ENCODE assay signal across 1 cellular context in the genomic region with DNA sequence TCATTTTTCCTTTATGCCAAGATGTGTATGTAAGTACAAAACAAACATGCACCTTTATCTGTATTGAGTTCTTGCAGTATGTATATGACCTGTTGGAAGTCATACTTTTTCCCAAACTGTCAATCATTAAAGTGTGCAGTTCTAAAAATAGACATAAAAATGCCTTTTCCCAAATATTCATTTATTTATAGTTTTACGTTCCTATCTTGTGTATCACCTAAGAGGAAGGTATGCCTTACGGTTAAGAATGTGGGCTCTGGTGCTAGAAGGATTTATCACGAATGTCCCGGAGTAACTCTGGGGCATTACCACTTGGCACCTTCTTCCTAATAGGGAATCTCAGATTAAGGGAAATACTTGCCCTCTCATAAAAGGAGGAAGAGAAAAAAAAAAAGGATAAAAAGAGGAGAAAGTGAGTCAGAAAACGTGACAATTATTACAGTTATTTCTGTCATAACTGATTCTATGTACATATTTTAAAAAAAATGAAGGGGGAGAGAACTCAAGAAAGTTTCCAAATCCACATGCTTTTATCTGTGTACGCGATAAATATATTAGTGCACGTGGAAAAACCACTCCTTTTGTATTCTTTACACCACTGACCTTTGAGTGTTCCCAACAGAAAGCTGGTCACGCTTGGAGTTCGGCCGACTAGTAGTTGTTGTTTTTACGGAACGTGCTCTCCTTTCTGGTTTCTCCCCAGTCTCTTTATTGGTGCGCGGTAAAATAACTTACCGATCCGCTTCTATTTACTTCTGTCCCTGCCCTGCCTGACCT.
TF ChIP-seq lines count a peak whose summit lies in the region.

No MANE protein-coding gene starts in this region.

TF ChIP-seq in SK-N-SH treated with all-trans-retinoic acid at 6 μM for 48 hours, 23 proteins besides CTCF, POLR2A, EP300 and RAD21 (continued from another document):
- TF ChIP-seq TSHZ2 (CRISPR knock-in tag; IDR thresholded peaks at IDR 0.05) (no peak), ZNF565 (CRISPR knock-in tag; conservative IDR thresholded peaks at IDR 0.05; ENCODE audit: low read depth) (no peak), BACH2 (CRISPR knock-in tag; IDR thresholded peaks at IDR 0.05; ENCODE audit: borderline replicate concordance) (no peak)
- TF ChIP-seq, protein P1, sequence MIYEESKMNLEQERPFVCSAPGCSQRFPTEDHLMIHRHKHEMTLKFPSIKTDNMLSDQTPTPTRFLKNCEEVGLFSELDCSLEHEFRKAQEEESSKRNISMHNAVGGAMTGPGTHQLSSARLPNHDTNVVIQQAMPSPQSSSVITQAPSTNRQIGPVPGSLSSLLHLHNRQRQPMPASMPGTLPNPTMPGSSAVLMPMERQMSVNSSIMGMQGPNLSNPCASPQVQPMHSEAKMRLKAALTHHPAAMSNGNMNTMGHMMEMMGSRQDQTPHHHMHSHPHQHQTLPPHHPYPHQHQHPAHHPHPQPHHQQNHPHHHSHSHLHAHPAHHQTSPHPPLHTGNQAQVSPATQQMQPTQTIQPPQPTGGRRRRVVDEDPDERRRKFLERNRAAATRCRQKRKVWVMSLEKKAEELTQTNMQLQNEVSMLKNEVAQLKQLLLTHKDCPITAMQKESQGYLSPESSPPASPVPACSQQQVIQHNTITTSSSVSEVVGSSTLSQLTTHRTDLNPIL (CRISPR knock-in tag; IDR thresholded peaks at IDR 0.05; ENCODE audit: low read depth) = no peak
